25 cellular contexts compared by ENCODE assay signal in genomic region chr4:171117457-171117856, GRCh38.
A peak's percentile ranks its signal among the peaks of the same experiment; 100 is the strongest.
DNase-seq lines count a peak whose midpoint lies in the region; ATAC-seq and TF ChIP-seq lines count a peak whose summit lies in the region.
"Had no signal": no experiment of that assay in that cellular context is flagged by ENCODE, and none has a peak within 500 bp of the region (broad histone marks: within the 10 kb centered on the region; RNA-seq: fewer than 3 reads in every experiment).

No MANE protein-coding gene starts in this region.

- no peak overlapping the region for H3K4me3 Mint-ChIP-seq in activated T-helper 1 cell treated with anti-CD3 and anti-CD28 coated beads, Interleukin-12 subunit alpha, Interleukin-12 subunit beta, Interleukin-2, Interleukin-4 antibody, amounts not matched to agents 30 ng/mL and 10 ng/mL and 1 ng/mL, durations not matched to agents 14 hours and 24 hours and 36 hours
- H3K4me3 Mint-ChIP-seq: CD4-positive, alpha-beta memory T cell; GM23338; IgD-negative memory B cell had no signal

- H3K4me3 ChIP-seq in choroid plexus epithelial cell (ENCODE audit: low read depth, low read length), result no peak overlapping the region
- no peak overlapping the region for H3K4me3 ChIP-seq in aorta (ENCODE audit: low read length in 2 of 2)
- H3K4me3 ChIP-seq: BLaER1 treated with 17β-estradiol and CSF1 and Interleukin-3, amounts not matched to agents 10 nM and 100 nM; GM23338; MG63; SJSA1 had no signal

- no peaks in the 10 kb centered on the region for H3K27me3 Mint-ChIP-seq in activated T-helper 1 cell treated with anti-CD3 and anti-CD28 coated beads, Interleukin-12 subunit alpha, Interleukin-12 subunit beta, Interleukin-2, Interleukin-4 antibody, amounts not matched to agents 30 ng/mL and 10 ng/mL and 1 ng/mL, durations not matched to agents 14 hours and 24 hours and 36 hours (ENCODE audit: insufficient read depth)
- H3K27me3 Mint-ChIP-seq: CD4-positive, alpha-beta memory T cell; IgD-negative memory B cell had no signal

- H3K27me3 ChIP-seq in aorta (ENCODE audit: control insufficient read depth in 1 of 2, insufficient read depth in 2 of 2, low read length in 1 of 2), result no peaks in the 10 kb centered on the region
- H3K27me3 ChIP-seq: BLaER1 treated with 17β-estradiol and CSF1 and Interleukin-3, amounts not matched to agents 10 nM and 100 nM; MG63; SJSA1 had no signal

- no peaks in the 10 kb centered on the region for H3K36me3 Mint-ChIP-seq in activated T-helper 1 cell treated with anti-CD3 and anti-CD28 coated beads, Interleukin-12 subunit alpha, Interleukin-12 subunit beta, Interleukin-2, Interleukin-4 antibody, amounts not matched to agents 30 ng/mL and 10 ng/mL and 1 ng/mL, durations not matched to agents 14 hours and 24 hours and 36 hours (ENCODE audit: low read depth)
- H3K36me3 Mint-ChIP-seq: CD4-positive, alpha-beta memory T cell; IgD-negative memory B cell had no signal

- no peaks in the 10 kb centered on the region for H3K4me1 Mint-ChIP-seq in activated T-helper 1 cell treated with anti-CD3 and anti-CD28 coated beads, Interleukin-12 subunit alpha, Interleukin-12 subunit beta, Interleukin-2, Interleukin-4 antibody, amounts not matched to agents 30 ng/mL and 10 ng/mL and 1 ng/mL, durations not matched to agents 14 hours and 24 hours and 36 hours (ENCODE audit: low read depth)
- H3K4me1 Mint-ChIP-seq: CD4-positive, alpha-beta memory T cell; GM23338; IgD-negative memory B cell had no signal

- H3K9me3 ChIP-seq in aorta (ENCODE audit: control insufficient read depth, low read length), result no peaks in the 10 kb centered on the region
- H3K9me3 ChIP-seq: Caco-2, MG63, SJSA1 had no signal

- peak; percentile 64 for DNase-seq in ELR (ENCODE audit: low read depth)
- DNase-seq in RWPE1 (ENCODE audit: low spot score), result peak; percentile 21
- peak; percentile 9 for DNase-seq in choroid plexus epithelial cell (ENCODE audit: low read depth)
- peak; percentile 69 for DNase-seq in kidney tubule cell (ENCODE audit: low spot score)
- DNase-seq in activated T-helper 1 cell treated with anti-CD3 and anti-CD28 coated beads, Interleukin-12 subunit alpha, Interleukin-12 subunit beta, Interleukin-2, Interleukin-4 antibody, amounts not matched to agents 30 ng/mL and 10 ng/mL and 1 ng/mL, durations not matched to agents 14 hours and 24 hours and 36 hours (ENCODE audit: low spot score), result no peak
- no peak for DNase-seq in aorta
- DNase-seq: 8988T; Caco-2; CD4-positive, alpha-beta memory T cell; DMS 273 treated with DMSO at 0.1 percent for 48 hours; DMS79 treated with DMSO at 0.1 percent for 48 hours; Karpas-422; MG63; NCI-H1417; NCI-H187 treated with DMSO at 0.1 percent for 48 hours; NCI-H2107; NCI-H510A treated with DMSO at 0.1 percent for 48 hours; NCI-H748 treated with DMSO at 0.1 percent for 48 hours had no signal

- H3K27ac Mint-ChIP-seq in activated T-helper 1 cell treated with anti-CD3 and anti-CD28 coated beads, Interleukin-12 subunit alpha, Interleukin-12 subunit beta, Interleukin-2, Interleukin-4 antibody, amounts not matched to agents 30 ng/mL and 10 ng/mL and 1 ng/mL, durations not matched to agents 14 hours and 24 hours and 36 hours, result no peak overlapping the region
- H3K27ac Mint-ChIP-seq: CD4-positive, alpha-beta memory T cell; GM23338; IgD-negative memory B cell had no signal

- no peaks in the 10 kb centered on the region for H3K9me3 Mint-ChIP-seq in activated T-helper 1 cell treated with anti-CD3 and anti-CD28 coated beads, Interleukin-12 subunit alpha, Interleukin-12 subunit beta, Interleukin-2, Interleukin-4 antibody, amounts not matched to agents 30 ng/mL and 10 ng/mL and 1 ng/mL, durations not matched to agents 14 hours and 24 hours and 36 hours
- H3K9me3 Mint-ChIP-seq: IgD-negative memory B cell had no signal

- ATAC-seq in GM21367 (IDR thresholded peaks at IDR 0.05; ENCODE audit: unreplicated experiment) (no peak), aorta (ENCODE audit: low FRiP score) (no peak)
- ATAC-seq: GM23338, HCT116, Panc1 had no signal

- no peaks in the 10 kb centered on the region for H3K36me3 ChIP-seq in aorta (ENCODE audit: control insufficient read depth in 1 of 2, insufficient read depth in 2 of 2, low read length in 1 of 2)
- H3K36me3 ChIP-seq: BLaER1 treated with 17β-estradiol and CSF1 and Interleukin-3, amounts not matched to agents 10 nM and 100 nM; MG63; SJSA1 had no signal

- CTCF ChIA-PET in RWPE1 (lab: Yijun Ruan, JAX), result no interaction called here

- POLR2A ChIA-PET in RWPE1 (lab: Yijun Ruan, JAX; ENCODE audit: low non-redundant PET), result no interaction called here

- intact Hi-C loops in activated T-helper 1 cell treated with anti-CD3 and anti-CD28 coated beads, Interleukin-12 subunit alpha, Interleukin-12 subunit beta, Interleukin-2, Interleukin-4 antibody, amounts not matched to agents 30 ng/mL and 10 ng/mL and 1 ng/mL, durations not matched to agents 14 hours and 24 hours and 36 hours (cut with micrococcal nuclease), result no loop called here
- intact Hi-C loops in aorta (cut with DNase I), result no loop called here

- WGBS in aorta, 2 donors, result 89 to 97% methylated on average over 1 of the region's 1 CpG

- H3K4me1 ChIP-seq in aorta (ENCODE audit: control insufficient read depth in 1 of 2, insufficient read depth in 2 of 2, low read length in 2 of 2), result no peaks in the 10 kb centered on the region
- H3K4me1 ChIP-seq: BLaER1 treated with 17β-estradiol and CSF1 and Interleukin-3, amounts not matched to agents 10 nM and 100 nM; Caco-2; SJSA1 had no signal

- no peak for TF ChIP-seq CTCF in RWPE1 (conservative IDR thresholded peaks at IDR 0.05; ENCODE audit: low read depth)
- no peak for TF ChIP-seq CTCF in choroid plexus epithelial cell (conservative IDR thresholded peaks at IDR 0.05; ENCODE audit: low read depth, low read length)

- H3K27ac ChIP-seq in RWPE1 (no peak overlapping the region), aorta (ENCODE audit: low read depth in 1 of 2, low read length in 2 of 2) (no peak overlapping the region)
- H3K27ac ChIP-seq: BLaER1 treated with 17β-estradiol and CSF1 and Interleukin-3, amounts not matched to agents 10 nM and 100 nM; SJSA1 had no signal

Comparison
In these comparisons a context has a peak if more than half of its experiments do, and no peak if none do; other contexts are left out.
1. DNase-seq: peak in ELR (single experiment), RWPE1 (single experiment), choroid plexus epithelial cell (single experiment) and kidney tubule cell (single experiment); none in activated T-helper 1 cell treated with anti-CD3 and anti-CD28 coated beads, Interleukin-12 subunit alpha, Interleukin-12 subunit beta, Interleukin-2, Interleukin-4 antibody, amounts not matched to agents 30 ng/mL and 10 ng/mL and 1 ng/mL, durations not matched to agents 14 hours and 24 hours and 36 hours (single experiment) and aorta (0 of 2).